Comparison of ENCODE assay signal across 30 cellular contexts in the genomic region with DNA sequence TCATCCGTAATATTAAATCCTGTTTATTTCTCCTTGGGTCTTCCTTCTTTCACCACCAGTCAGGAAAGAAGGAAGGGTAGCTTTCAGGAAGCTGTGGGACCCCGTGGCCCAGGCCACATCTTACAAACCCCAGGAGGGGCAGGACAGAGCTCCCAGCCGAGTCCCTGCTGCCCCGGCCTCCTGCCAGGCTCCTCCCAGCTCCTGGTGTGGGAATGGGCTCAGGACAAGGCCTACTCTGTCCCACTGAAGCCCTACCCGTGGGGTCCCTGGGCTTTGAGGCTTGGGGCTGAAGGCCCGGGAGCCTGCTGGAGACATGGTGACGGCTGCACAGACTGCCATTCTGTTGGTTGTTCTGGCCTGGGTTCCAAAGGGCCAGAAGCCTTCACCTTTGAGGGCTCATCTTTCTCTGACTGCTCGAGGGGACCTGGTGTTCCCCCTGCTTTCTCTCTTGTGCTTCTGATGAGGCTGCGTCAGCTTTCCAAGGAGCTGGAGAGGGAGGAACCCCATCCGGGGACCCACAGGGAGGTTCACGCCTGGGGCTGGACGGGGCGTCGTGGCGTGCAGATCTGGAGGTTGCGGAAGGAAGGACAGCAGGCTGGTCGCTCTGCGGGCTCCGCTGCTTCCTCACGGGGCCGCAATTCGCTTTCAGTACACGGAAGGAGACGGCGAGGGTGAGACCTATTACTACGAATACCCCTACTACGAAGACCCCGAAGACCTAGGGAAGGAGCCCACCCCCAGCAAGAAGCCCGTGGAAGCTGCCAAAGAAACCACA.
"Had no signal": no experiment of that assay in that cellular context is flagged by ENCODE, and none has a peak within 500 bp of the region (broad histone marks: within the 10 kb centered on the region; RNA-seq: fewer than 3 reads in every experiment).

No MANE protein-coding gene starts in this region.

- H3K4me3 Mint-ChIP-seq: activated T-cell treated with anti-CD3 and anti-CD28 coated beads, Interleukin-2, amount 50 U/mL, for 72 hours; immature natural killer cell; natural killer cell treated with Interleukin-12 subunit alpha and Interleukin-12 subunit beta and Interleukin-15 and Interleukin-18, amount 100 ng/mL, for 72 hours; T-helper 1 cell treated with Interleukin-12 subunit alpha and Interleukin-12 subunit beta and Interleukin-4 antibody, amounts not matched to agents 30 μg/mL and 1 μg/mL, for 36 hours had no signal

- H3K36me3 ChIP-seq: gastrocnemius medialis, neutrophil, ovary had no signal

- ATAC-seq: activated naive CD4-positive, alpha-beta T cell treated with anti-CD3 and anti-CD28 coated beads, Interleukin-2, amount 50 U/mL, for 72 hours; activated T-cell treated with anti-CD3 and anti-CD28 coated beads, Interleukin-2, amount 50 U/mL, for 72 hours; body of pancreas; gastrocnemius medialis; left lobe of liver; mucosa of descending colon; natural killer cell treated with Interleukin-12 subunit alpha and Interleukin-12 subunit beta and Interleukin-15 and Interleukin-18, amount 100 ng/mL, for 72 hours; stimulated activated naive B cell treated with anti-CD40 and anti-IgM and Interleukin-4, amounts not matched to agents 10 μg/mL and 1 μg/mL and 100 μg/mL, for 72 hours had no signal

- H3K4me1 ChIP-seq: gastrocnemius medialis had no signal

- H3K9me3 Mint-ChIP-seq: immature natural killer cell; natural killer cell treated with Interleukin-12 subunit alpha and Interleukin-12 subunit beta and Interleukin-15 and Interleukin-18, amount 100 ng/mL, for 72 hours; T-helper 1 cell treated with Interleukin-12 subunit alpha and Interleukin-12 subunit beta and Interleukin-4 antibody, amounts not matched to agents 30 μg/mL and 1 μg/mL, for 36 hours had no signal

- H3K4me3 ChIP-seq: body of pancreas, coronary artery, dorsolateral prefrontal cortex, gastrocnemius medialis, lung, mucosa of descending colon, ovary, tibial nerve had no signal

- H3K27ac Mint-ChIP-seq: activated naive CD4-positive, alpha-beta T cell treated with anti-CD3 and anti-CD28 coated beads, Interleukin-2, amount 50 U/mL, for 72 hours; activated T-cell treated with anti-CD3 and anti-CD28 coated beads, Interleukin-2, amount 50 U/mL, for 72 hours; immature natural killer cell; natural killer cell treated with Interleukin-12 subunit alpha and Interleukin-12 subunit beta and Interleukin-15 and Interleukin-18, amount 100 ng/mL, for 72 hours; progenitor cell of endocrine pancreas; stimulated activated naive B cell treated with anti-CD40 and anti-IgM and Interleukin-4, amounts not matched to agents 10 μg/mL and 1 μg/mL and 100 μg/mL, for 72 hours; T-helper 1 cell treated with Interleukin-12 subunit alpha and Interleukin-12 subunit beta and Interleukin-4 antibody, amounts not matched to agents 30 μg/mL and 1 μg/mL, for 36 hours had no signal

- H3K27me3 Mint-ChIP-seq: progenitor cell of endocrine pancreas had no signal

- H3K27me3 ChIP-seq: body of pancreas, dorsolateral prefrontal cortex, ovary, tibial nerve had no signal

- H3K36me3 Mint-ChIP-seq: immature natural killer cell; natural killer cell treated with Interleukin-12 subunit alpha and Interleukin-12 subunit beta and Interleukin-15 and Interleukin-18, amount 100 ng/mL, for 72 hours; stimulated activated naive B cell treated with anti-CD40 and anti-IgM and Interleukin-4, amounts not matched to agents 10 μg/mL and 1 μg/mL and 100 μg/mL, for 72 hours had no signal

- H3K9me3 ChIP-seq: body of pancreas, gastrocnemius medialis, mucosa of descending colon, neutrophil, ovary, tibial nerve had no signal

- H3K27ac ChIP-seq: body of pancreas, dorsolateral prefrontal cortex, gastrocnemius medialis, neutrophil, ovary, VCaP had no signal

- DNase-seq: activated CD4-positive, alpha-beta T cell treated with anti-CD3 and anti-CD28 coated beads for 4 hours; activated CD4-positive, alpha-beta T cell treated with anti-CD3 and anti-CD28 coated beads, Interleukin-2, amount 50 U/mL, for 4 hours; activated naive CD4-positive, alpha-beta T cell; activated T-cell treated with anti-CD3 and anti-CD28 coated beads for 4 hours; activated T-cell treated with anti-CD3 and anti-CD28 coated beads, Interleukin-2, amount 50 U/mL, for 72 hours; anterior cingulate cortex; body of pancreas; cerebellar nuclear complex; dorsolateral prefrontal cortex; effector memory CD4-positive, alpha-beta T cell; gastrocnemius medialis; head of caudate nucleus; hypothalamus; immature natural killer cell; ovary; stimulated activated CD4-positive, alpha-beta T cell treated with anti-CD3 and anti-CD28 coated beads, Interleukin-15, amount 100 ng/mL, for 24 hours; stimulated activated CD4-positive, alpha-beta T cell treated with anti-CD3 and anti-CD28 coated beads, Interleukin-2, amount 100 ng/mL, for 24 hours; stimulated activated naive B cell treated with anti-CD40 and anti-IgM and Interleukin-4, amounts not matched to agents 10 μg/mL and 1 μg/mL and 100 μg/mL, for 72 hours; T-helper 9 cell had no signal
